In the genomic region with DNA sequence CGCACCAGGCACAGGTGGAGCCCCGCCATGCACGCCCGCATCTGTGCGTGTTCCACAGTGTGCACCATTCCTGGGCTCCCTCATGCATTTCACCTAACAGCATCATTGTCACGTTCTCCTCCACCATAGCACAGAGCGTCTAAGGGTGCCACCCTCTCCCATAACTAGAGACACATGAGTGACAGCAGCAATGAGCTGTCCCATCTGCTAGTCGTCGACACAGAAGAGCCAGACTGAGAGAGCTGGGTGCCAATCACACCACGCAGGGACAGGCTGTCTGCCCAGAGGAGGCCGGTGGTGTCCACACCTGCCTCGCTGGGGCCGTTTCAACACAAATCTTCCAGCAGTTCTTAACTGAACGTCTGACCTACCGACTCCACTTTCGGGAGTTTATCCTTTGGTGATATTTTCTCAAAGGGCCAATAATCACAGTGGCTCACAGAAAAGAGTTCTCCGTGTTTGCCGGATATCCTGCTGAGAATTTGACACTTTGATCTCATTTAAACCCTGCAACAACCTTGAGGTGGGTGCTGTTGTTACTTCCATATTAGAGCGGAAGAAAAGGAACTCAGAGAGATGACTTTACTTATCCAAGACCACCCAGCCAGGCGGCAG, we compare ENCODE assay signal across 1 cellular context.
TF ChIP-seq lines count a peak whose summit lies in the region.

No MANE protein-coding gene starts in this region.

TF ChIP-seq in K562, 482 proteins besides CTCF, POLR2A, EP300 and RAD21 (continues in another document):
- TF ChIP-seq, protein P1, sequence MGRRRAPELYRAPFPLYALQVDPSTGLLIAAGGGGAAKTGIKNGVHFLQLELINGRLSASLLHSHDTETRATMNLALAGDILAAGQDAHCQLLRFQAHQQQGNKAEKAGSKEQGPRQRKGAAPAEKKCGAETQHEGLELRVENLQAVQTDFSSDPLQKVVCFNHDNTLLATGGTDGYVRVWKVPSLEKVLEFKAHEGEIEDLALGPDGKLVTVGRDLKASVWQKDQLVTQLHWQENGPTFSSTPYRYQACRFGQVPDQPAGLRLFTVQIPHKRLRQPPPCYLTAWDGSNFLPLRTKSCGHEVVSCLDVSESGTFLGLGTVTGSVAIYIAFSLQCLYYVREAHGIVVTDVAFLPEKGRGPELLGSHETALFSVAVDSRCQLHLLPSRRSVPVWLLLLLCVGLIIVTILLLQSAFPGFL (CRISPR knock-in tag; IDR thresholded peaks at IDR 0.05): no peak
- TF ChIP-seq ZKSCAN8 (CRISPR knock-in tag; IDR thresholded peaks at IDR 0.05) (no peak), CTBP1 (IDR thresholded peaks at IDR 0.05; ENCODE audit: borderline replicate concordance) (no peak), NCOA1 (IDR thresholded peaks at IDR 0.05; ENCODE audit: low read depth) (no peak), STAT5B (CRISPR knock-in tag; IDR thresholded peaks at IDR 0.05) (no peak), CBX8 (IDR thresholded peaks at IDR 0.05; ENCODE audit: borderline replicate concordance, extremely low read depth, low read depth, low read length, poor library complexity, severe bottlenecking) (no peak), L3MBTL2 (IDR thresholded peaks at IDR 0.05) (no peak), ZNF140 (CRISPR knock-in tag; IDR thresholded peaks at IDR 0.05) (no peak), MAZ (CRISPR knock-in tag; conservative IDR thresholded peaks at IDR 0.05 in 1 of 2, IDR thresholded peaks at IDR 0.05 in 1 of 2) (no peak), ZNF76 (CRISPR knock-in tag; IDR thresholded peaks at IDR 0.05; ENCODE audit: borderline replicate concordance) (no peak), SIN3A (IDR thresholded peaks at IDR 0.05; ENCODE audit: borderline replicate concordance in 2 of 2, control insufficient read depth in 1 of 2, low read depth in 2 of 2, low read length in 2 of 2) (no peak), XRCC5 (IDR thresholded peaks at IDR 0.05; ENCODE audit: low read depth, low read length) (no peak), POLR3G (IDR thresholded peaks at IDR 0.05; ENCODE audit: extremely low read depth, insufficient read length, insufficient replicate concordance) (no peak), ATF1 (CRISPR knock-in tag; IDR thresholded peaks at IDR 0.05) (no peak), ATF1 (tag; IDR thresholded peaks at IDR 0.05) (no peak), MEIS2 (IDR thresholded peaks at IDR 0.05; ENCODE audit: partially characterized antibody) (peak; percentile 38), RBM14 (IDR thresholded peaks at IDR 0.05; ENCODE audit: borderline replicate concordance, insufficient read depth, low read depth, low read length) (no peak), GABPA (tag; conservative IDR thresholded peaks at IDR 0.05; ENCODE audit: low read depth) (no peak), NFYB (IDR thresholded peaks at IDR 0.05; ENCODE audit: extremely low read depth, insufficient read length) (no peak), ZNF431 (CRISPR knock-in tag; IDR thresholded peaks at IDR 0.05) (no peak), NFIC (IDR thresholded peaks at IDR 0.05) (no peak), ASH1L (IDR thresholded peaks at IDR 0.05; ENCODE audit: borderline replicate concordance, low read depth, partially characterized antibody) (no peak), RAD51 (IDR thresholded peaks at IDR 0.05; ENCODE audit: borderline replicate concordance, low read depth) (no peak)
- TF ChIP-seq, protein P2, sequence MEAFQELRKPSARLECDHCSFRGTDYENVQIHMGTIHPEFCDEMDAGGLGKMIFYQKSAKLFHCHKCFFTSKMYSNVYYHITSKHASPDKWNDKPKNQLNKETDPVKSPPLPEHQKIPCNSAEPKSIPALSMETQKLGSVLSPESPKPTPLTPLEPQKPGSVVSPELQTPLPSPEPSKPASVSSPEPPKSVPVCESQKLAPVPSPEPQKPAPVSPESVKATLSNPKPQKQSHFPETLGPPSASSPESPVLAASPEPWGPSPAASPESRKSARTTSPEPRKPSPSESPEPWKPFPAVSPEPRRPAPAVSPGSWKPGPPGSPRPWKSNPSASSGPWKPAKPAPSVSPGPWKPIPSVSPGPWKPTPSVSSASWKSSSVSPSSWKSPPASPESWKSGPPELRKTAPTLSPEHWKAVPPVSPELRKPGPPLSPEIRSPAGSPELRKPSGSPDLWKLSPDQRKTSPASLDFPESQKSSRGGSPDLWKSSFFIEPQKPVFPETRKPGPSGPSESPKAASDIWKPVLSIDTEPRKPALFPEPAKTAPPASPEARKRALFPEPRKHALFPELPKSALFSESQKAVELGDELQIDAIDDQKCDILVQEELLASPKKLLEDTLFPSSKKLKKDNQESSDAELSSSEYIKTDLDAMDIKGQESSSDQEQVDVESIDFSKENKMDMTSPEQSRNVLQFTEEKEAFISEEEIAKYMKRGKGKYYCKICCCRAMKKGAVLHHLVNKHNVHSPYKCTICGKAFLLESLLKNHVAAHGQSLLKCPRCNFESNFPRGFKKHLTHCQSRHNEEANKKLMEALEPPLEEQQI (IDR thresholded peaks at IDR 0.05): no peak
- TF ChIP-seq, protein P3, sequence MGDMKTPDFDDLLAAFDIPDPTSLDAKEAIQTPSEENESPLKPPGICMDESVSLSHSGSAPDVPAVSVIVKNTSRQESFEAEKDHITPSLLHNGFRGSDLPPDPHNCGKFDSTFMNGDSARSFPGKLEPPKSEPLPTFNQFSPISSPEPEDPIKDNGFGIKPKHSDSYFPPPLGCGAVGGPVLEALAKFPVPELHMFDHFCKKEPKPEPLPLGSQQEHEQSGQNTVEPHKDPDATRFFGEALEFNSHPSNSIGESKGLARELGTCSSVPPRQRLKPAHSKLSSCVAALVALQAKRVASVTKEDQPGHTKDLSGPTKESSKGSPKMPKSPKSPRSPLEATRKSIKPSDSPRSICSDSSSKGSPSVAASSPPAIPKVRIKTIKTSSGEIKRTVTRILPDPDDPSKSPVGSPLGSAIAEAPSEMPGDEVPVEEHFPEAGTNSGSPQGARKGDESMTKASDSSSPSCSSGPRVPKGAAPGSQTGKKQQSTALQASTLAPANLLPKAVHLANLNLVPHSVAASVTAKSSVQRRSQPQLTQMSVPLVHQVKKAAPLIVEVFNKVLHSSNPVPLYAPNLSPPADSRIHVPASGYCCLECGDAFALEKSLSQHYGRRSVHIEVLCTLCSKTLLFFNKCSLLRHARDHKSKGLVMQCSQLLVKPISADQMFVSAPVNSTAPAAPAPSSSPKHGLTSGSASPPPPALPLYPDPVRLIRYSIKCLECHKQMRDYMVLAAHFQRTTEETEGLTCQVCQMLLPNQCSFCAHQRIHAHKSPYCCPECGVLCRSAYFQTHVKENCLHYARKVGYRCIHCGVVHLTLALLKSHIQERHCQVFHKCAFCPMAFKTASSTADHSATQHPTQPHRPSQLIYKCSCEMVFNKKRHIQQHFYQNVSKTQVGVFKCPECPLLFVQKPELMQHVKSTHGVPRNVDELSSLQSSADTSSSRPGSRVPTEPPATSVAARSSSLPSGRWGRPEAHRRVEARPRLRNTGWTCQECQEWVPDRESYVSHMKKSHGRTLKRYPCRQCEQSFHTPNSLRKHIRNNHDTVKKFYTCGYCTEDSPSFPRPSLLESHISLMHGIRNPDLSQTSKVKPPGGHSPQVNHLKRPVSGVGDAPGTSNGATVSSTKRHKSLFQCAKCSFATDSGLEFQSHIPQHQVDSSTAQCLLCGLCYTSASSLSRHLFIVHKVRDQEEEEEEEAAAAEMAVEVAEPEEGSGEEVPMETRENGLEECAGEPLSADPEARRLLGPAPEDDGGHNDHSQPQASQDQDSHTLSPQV (IDR thresholded peaks at IDR 0.05): peak; percentile 64; the same call in 1 of the 2 replicates
- TF ChIP-seq, protein P4, sequence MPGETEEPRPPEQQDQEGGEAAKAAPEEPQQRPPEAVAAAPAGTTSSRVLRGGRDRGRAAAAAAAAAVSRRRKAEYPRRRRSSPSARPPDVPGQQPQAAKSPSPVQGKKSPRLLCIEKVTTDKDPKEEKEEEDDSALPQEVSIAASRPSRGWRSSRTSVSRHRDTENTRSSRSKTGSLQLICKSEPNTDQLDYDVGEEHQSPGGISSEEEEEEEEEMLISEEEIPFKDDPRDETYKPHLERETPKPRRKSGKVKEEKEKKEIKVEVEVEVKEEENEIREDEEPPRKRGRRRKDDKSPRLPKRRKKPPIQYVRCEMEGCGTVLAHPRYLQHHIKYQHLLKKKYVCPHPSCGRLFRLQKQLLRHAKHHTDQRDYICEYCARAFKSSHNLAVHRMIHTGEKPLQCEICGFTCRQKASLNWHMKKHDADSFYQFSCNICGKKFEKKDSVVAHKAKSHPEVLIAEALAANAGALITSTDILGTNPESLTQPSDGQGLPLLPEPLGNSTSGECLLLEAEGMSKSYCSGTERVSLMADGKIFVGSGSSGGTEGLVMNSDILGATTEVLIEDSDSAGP (CRISPR knock-in tag; IDR thresholded peaks at IDR 0.05): no peak
- TF ChIP-seq, protein P5, sequence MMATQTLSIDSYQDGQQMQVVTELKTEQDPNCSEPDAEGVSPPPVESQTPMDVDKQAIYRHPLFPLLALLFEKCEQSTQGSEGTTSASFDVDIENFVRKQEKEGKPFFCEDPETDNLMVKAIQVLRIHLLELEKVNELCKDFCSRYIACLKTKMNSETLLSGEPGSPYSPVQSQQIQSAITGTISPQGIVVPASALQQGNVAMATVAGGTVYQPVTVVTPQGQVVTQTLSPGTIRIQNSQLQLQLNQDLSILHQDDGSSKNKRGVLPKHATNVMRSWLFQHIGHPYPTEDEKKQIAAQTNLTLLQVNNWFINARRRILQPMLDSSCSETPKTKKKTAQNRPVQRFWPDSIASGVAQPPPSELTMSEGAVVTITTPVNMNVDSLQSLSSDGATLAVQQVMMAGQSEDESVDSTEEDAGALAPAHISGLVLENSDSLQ (IDR thresholded peaks at IDR 0.05): peak; percentile 90
- TF ChIP-seq, protein P6, sequence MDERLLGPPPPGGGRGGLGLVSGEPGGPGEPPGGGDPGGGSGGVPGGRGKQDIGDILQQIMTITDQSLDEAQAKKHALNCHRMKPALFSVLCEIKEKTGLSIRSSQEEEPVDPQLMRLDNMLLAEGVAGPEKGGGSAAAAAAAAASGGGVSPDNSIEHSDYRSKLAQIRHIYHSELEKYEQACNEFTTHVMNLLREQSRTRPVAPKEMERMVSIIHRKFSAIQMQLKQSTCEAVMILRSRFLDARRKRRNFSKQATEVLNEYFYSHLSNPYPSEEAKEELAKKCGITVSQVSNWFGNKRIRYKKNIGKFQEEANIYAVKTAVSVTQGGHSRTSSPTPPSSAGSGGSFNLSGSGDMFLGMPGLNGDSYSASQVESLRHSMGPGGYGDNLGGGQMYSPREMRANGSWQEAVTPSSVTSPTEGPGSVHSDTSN (CRISPR knock-in tag; IDR thresholded peaks at IDR 0.05; ENCODE audit: low read depth): no peak
- TF ChIP-seq, protein P6 (tag; conservative IDR thresholded peaks at IDR 0.05; ENCODE audit: low read depth): peak; percentile 18; the same call in 1 of the 2 replicates
- TF ChIP-seq, protein P7, sequence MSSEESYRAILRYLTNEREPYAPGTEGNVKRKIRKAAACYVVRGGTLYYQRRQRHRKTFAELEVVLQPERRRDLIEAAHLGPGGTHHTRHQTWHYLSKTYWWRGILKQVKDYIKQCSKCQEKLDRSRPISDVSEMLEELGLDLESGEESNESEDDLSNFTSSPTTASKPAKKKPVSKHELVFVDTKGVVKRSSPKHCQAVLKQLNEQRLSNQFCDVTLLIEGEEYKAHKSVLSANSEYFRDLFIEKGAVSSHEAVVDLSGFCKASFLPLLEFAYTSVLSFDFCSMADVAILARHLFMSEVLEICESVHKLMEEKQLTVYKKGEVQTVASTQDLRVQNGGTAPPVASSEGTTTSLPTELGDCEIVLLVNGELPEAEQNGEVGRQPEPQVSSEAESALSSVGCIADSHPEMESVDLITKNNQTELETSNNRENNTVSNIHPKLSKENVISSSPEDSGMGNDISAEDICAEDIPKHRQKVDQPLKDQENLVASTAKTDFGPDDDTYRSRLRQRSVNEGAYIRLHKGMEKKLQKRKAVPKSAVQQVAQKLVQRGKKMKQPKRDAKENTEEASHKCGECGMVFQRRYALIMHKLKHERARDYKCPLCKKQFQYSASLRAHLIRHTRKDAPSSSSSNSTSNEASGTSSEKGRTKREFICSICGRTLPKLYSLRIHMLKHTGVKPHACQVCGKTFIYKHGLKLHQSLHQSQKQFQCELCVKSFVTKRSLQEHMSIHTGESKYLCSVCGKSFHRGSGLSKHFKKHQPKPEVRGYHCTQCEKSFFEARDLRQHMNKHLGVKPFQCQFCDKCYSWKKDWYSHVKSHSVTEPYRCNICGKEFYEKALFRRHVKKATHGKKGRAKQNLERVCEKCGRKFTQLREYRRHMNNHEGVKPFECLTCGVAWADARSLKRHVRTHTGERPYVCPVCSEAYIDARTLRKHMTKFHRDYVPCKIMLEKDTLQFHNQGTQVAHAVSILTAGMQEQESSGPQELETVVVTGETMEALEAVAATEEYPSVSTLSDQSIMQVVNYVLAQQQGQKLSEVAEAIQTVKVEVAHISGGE (CRISPR knock-in tag; IDR thresholded peaks at IDR 0.05): 0 out of 6 replicates have a peak, but pooled peaks of 1 of the 3 experiments have one; percentile 26
- TF ChIP-seq, protein P8, sequence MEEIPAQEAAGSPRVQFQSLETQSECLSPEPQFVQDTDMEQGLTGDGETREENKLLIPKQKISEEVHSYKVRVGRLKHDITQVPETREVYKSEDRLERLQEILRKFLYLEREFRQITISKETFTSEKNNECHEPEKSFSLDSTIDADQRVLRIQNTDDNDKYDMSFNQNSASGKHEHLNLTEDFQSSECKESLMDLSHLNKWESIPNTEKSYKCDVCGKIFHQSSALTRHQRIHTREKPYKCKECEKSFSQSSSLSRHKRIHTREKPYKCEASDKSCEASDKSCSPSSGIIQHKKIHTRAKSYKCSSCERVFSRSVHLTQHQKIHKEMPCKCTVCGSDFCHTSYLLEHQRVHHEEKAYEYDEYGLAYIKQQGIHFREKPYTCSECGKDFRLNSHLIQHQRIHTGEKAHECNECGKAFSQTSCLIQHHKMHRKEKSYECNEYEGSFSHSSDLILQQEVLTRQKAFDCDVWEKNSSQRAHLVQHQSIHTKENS (CRISPR knock-in tag; IDR thresholded peaks at IDR 0.05): no peak
- TF ChIP-seq, protein P9, sequence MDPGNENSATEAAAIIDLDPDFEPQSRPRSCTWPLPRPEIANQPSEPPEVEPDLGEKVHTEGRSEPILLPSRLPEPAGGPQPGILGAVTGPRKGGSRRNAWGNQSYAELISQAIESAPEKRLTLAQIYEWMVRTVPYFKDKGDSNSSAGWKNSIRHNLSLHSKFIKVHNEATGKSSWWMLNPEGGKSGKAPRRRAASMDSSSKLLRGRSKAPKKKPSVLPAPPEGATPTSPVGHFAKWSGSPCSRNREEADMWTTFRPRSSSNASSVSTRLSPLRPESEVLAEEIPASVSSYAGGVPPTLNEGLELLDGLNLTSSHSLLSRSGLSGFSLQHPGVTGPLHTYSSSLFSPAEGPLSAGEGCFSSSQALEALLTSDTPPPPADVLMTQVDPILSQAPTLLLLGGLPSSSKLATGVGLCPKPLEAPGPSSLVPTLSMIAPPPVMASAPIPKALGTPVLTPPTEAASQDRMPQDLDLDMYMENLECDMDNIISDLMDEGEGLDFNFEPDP (CRISPR knock-in tag; IDR thresholded peaks at IDR 0.05): no peak
